ENCODE assay signal across 1 cellular context in genomic region chr6:150747155-150747554, GRCh38.
A peak's percentile ranks its signal among the peaks of the same experiment; 100 is the strongest.
TF ChIP-seq lines count a peak whose summit lies in the region.

No MANE protein-coding gene starts in this region.

TF ChIP-seq in HepG2, 621 proteins besides CTCF, POLR2A, EP300 and RAD21 (continued from another document):
- TF ChIP-seq USF2 (IDR thresholded peaks at IDR 0.05; ENCODE audit: low read depth, low read length) (peak; percentile 35; the same call in 1 of the 2 replicates), USF2 (CRISPR knock-in tag; IDR thresholded peaks at IDR 0.05; ENCODE audit: borderline replicate concordance) (no peak), ZNF460 (CRISPR knock-in tag; IDR thresholded peaks at IDR 0.05; ENCODE audit: borderline replicate concordance) (no peak), HINFP (CRISPR knock-in tag; IDR thresholded peaks at IDR 0.05; ENCODE audit: low read depth) (no peak), SIN3B (IDR thresholded peaks at IDR 0.05; ENCODE audit: low read length) (no peak), REXO4 (CRISPR knock-in tag; IDR thresholded peaks at IDR 0.05; ENCODE audit: borderline replicate concordance) (no peak), CERS6 (CRISPR knock-in tag; IDR thresholded peaks at IDR 0.05) (no peak), HOMEZ (CRISPR knock-in tag; IDR thresholded peaks at IDR 0.05; ENCODE audit: low read depth) (no peak), SMYD3 (CRISPR knock-in tag; IDR thresholded peaks at IDR 0.05) (no peak), RAD51 (IDR thresholded peaks at IDR 0.05; ENCODE audit: borderline replicate concordance) (peak; percentile 54; the same call in 1 of the 2 replicates), JARID2 (CRISPR knock-in tag; IDR thresholded peaks at IDR 0.05; ENCODE audit: insufficient replicate concordance) (no peak)
TF ChIP-seq in HepG2: peak in this region for 2.
